Comparison of ENCODE assay signal across 1 cellular context in genomic region chr15:78110096-78110495, GRCh38.
TF ChIP-seq lines count a peak whose summit lies in the region.

No MANE protein-coding gene starts in this region.

TF ChIP-seq in WTC11, 78 proteins besides CTCF, POLR2A, EP300 and RAD21 (continued from another document):
- TF ChIP-seq, protein P1, sequence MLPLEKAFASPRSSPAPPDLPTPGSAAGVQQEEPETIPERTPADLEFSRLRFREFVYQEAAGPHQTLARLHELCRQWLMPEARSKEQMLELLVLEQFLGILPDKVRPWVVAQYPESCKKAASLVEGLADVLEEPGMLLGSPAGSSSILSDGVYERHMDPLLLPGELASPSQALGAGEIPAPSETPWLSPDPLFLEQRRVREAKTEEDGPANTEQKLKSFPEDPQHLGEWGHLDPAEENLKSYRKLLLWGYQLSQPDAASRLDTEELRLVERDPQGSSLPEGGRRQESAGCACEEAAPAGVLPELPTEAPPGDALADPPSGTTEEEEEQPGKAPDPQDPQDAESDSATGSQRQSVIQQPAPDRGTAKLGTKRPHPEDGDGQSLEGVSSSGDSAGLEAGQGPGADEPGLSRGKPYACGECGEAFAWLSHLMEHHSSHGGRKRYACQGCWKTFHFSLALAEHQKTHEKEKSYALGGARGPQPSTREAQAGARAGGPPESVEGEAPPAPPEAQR (CRISPR knock-in tag; IDR thresholded peaks at IDR 0.05) = no peak
- TF ChIP-seq SP1 (CRISPR knock-in tag; conservative IDR thresholded peaks at IDR 0.05) (no peak), CREM (CRISPR knock-in tag; IDR thresholded peaks at IDR 0.05) (no peak), MYBL2 (CRISPR knock-in tag; IDR thresholded peaks at IDR 0.05) (no peak), CREB1 (CRISPR knock-in tag; IDR thresholded peaks at IDR 0.05) (no peak), IRF1 (CRISPR knock-in tag; IDR thresholded peaks at IDR 0.05) (no peak), ZNF138 (CRISPR knock-in tag; conservative IDR thresholded peaks at IDR 0.05) (no peak), SOX15 (CRISPR knock-in tag; IDR thresholded peaks at IDR 0.05) (no peak), RELA (CRISPR knock-in tag; IDR thresholded peaks at IDR 0.05; ENCODE audit: borderline replicate concordance) (no peak), SMAD4 (CRISPR knock-in tag; IDR thresholded peaks at IDR 0.05) (no peak), ZNF416 (CRISPR knock-in tag; IDR thresholded peaks at IDR 0.05) (no peak), FOXP4 (CRISPR knock-in tag; IDR thresholded peaks at IDR 0.05) (no peak)
